ENCODE assay signal across 8 cellular contexts in genomic region chr1:10835423-10836421, GRCh38.
DNase-seq lines count a peak whose midpoint lies in the region; ATAC-seq lines count a peak whose summit lies in the region.

No MANE protein-coding gene starts in this region.

- ATAC-seq in GM19455 (IDR thresholded peaks at IDR 0.05; ENCODE audit: unreplicated experiment): no peak
- no peak for ATAC-seq in HG03342 (IDR thresholded peaks at IDR 0.05; ENCODE audit: unreplicated experiment)
- ATAC-seq in GM21381 (IDR thresholded peaks at IDR 0.05; ENCODE audit: unreplicated experiment): no peak

- DNase-seq in DMS53 (lab: John Stamatoyannopoulos, UW): peak; percentile 91
- peak; percentile 89 to 97 (median 96) for DNase-seq in NCI-H1417 (lab: John Stamatoyannopoulos, UW)
- peak; percentile 19 for DNase-seq in UCSD-AML1 (lab: John Stamatoyannopoulos, UW; ENCODE audit: unreplicated experiment)
- peak; percentile 41 for DNase-seq in iris pigment epithelial cell (ENCODE audit: low read depth)
- DNase-seq in HUDEP-2 (lab: John Stamatoyannopoulos, UW; ENCODE audit: unreplicated experiment in 76 of 76): no peak

Comparison
In these comparisons a context has a peak if more than half of its experiments do, and no peak if none do; other contexts are left out.
1. DNase-seq: peak in DMS53 (single experiment), NCI-H1417 (3 of 3), UCSD-AML1 (single experiment) and iris pigment epithelial cell (single experiment); none in HUDEP-2 (0 of 76).